In the genomic region with DNA sequence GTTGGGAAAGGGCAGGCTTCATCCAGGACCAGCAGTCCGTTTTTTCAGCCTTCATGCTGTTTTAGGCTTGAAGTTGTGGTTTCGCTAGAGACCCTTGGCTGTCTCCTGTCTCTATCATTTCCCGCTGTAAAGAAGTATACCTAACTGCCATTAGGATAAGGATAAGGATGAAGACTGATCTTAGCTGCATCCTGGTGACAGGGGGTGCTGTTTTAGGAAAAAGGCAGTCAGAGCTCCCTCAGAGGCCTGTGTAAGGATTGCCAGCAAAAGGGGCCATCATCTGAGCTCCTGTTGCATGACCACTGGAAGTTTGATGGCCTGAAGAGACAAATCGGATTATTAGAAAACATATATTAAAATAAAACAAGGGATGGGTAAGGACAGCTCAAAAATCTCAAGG, we compare ENCODE assay signal across 22 cellular contexts.
A peak's percentile ranks its signal among the peaks of the same experiment; 100 is the strongest.
DNase-seq lines count a peak whose midpoint lies in the region; ATAC-seq and TF ChIP-seq lines count a peak whose summit lies in the region.
"Had no signal": no experiment of that assay in that cellular context is flagged by ENCODE, and none has a peak within 500 bp of the region (broad histone marks: within the 10 kb centered on the region; RNA-seq: fewer than 3 reads in every experiment).

No MANE protein-coding gene starts in this region.

- no peak overlapping the region for H3K27ac ChIP-seq in H9 (ENCODE audit: insufficient read length, low read depth, low read length)
- no peak overlapping the region for H3K27ac ChIP-seq in iPS DF 6.9 (ENCODE audit: low read length)
- H3K27ac ChIP-seq in gastroesophageal sphincter: no peak overlapping the region
- no peak overlapping the region for H3K27ac ChIP-seq in tibial nerve

- no peaks in the 10 kb centered on the region for H3K9me3 ChIP-seq in H9 (ENCODE audit: control insufficient read depth, low read depth, low read length)
- H3K9me3 ChIP-seq in iPS DF 6.9 (ENCODE audit: control insufficient read depth, insufficient read depth, low read length): no peaks in the 10 kb centered on the region
- no peaks in the 10 kb centered on the region for H3K9me3 ChIP-seq in gastroesophageal sphincter
- H3K9me3 ChIP-seq in tibial nerve: peaks cover 0 to 18% (median 0%) of the 10 kb centered on the region in 4 donors
- H3K9me3 ChIP-seq: Caco-2 had no signal

- H4K20me1 ChIP-seq in H9 (ENCODE audit: control insufficient read depth, insufficient read depth, insufficient read length): no peaks in the 10 kb centered on the region

- no peak overlapping the region for H4K8ac ChIP-seq in H9 (replicated peaks; ENCODE audit: insufficient read length, low read depth, low read length)

- H2BK5ac ChIP-seq in H9 (ENCODE audit: insufficient read length, low read length): no peak overlapping the region

- no peak overlapping the region for H2BK20ac ChIP-seq in H9 (ENCODE audit: low read depth, low read length, poor library complexity, severe bottlenecking)

- in situ Hi-C loops in SK-MEL-5 (cut with HindIII; ENCODE audit: low pct_unique_long_range_greater_than_20kb, low sequenced_read_pairs): no loop called here

- H3K4me1 ChIP-seq in H9 (ENCODE audit: insufficient read depth, low read length) (no peaks in the 10 kb centered on the region), iPS DF 6.9 (ENCODE audit: control insufficient read depth, insufficient read depth, low read length) (no peaks in the 10 kb centered on the region), gastroesophageal sphincter (no peaks in the 10 kb centered on the region), tibial nerve (no peaks in the 10 kb centered on the region)
- H3K4me1 ChIP-seq: Caco-2 had no signal

- peaks cover 5 to 9% of the 10 kb centered on the region in 2 experiments; a peak in 3 of 4 replicates for H3K4me1 Mint-ChIP-seq in H9

- H2BK120ac ChIP-seq in H9 (ENCODE audit: low read depth, low read length, poor library complexity, severe bottlenecking): no peak overlapping the region

- H3K9me3 Mint-ChIP-seq in H9: peaks cover 0 to 3% of the 10 kb centered on the region in 2 experiments
- H3K9me3 Mint-ChIP-seq: CD8-positive, alpha-beta T cell had no signal

- H3K79me2 ChIP-seq in H9 (ENCODE audit: insufficient read depth, low read length): no peaks in the 10 kb centered on the region

- H3K36me3 Mint-ChIP-seq in H9 (ENCODE audit: insufficient read depth in 1 of 3, low read depth in 3 of 3): peaks cover 0 to 4% (median 0%) of the 10 kb centered on the region in 3 experiments; a peak in 1 of 7 replicates
- H3K36me3 Mint-ChIP-seq: CD8-positive, alpha-beta T cell had no signal

- TF ChIP-seq POLR2A in gastroesophageal sphincter (IDR thresholded peaks at IDR 0.05) (no peak), tibial nerve (IDR thresholded peaks at IDR 0.05) (no peak)

- H3K18ac ChIP-seq in H9 (ENCODE audit: insufficient read length, low read depth, low read length): no peak overlapping the region

- no peak overlapping the region for H3K27ac Mint-ChIP-seq in H9
- H3K27ac Mint-ChIP-seq: CD8-positive, alpha-beta T cell; HFFc6 had no signal

- H3K4me3 ChIP-seq in iPS DF 6.9 (ENCODE audit: low read length): no peak overlapping the region
- no peak overlapping the region for H3K4me3 ChIP-seq in gastroesophageal sphincter
- H3K4me3 ChIP-seq in tibial nerve: no peak overlapping the region

- H3K56ac ChIP-seq in H9 (ENCODE audit: insufficient read length, low read depth, low read length): no peak overlapping the region

- no peak overlapping the region for H3K14ac ChIP-seq in H9 (ENCODE audit: insufficient read depth, low read length)

- no peak overlapping the region for H4K5ac ChIP-seq in H9 (ENCODE audit: insufficient read length, low read depth, low read length)

- no peak for ATAC-seq in HG03175 (IDR thresholded peaks at IDR 0.05; ENCODE audit: unreplicated experiment)
- ATAC-seq in gastroesophageal sphincter: no peak
- ATAC-seq: CD8-positive, alpha-beta T cell; SK-N-SH treated with all-trans-retinoic acid at 6 μM for 48 hours had no signal

- no peak overlapping the region for H3K4me2 ChIP-seq in H9 (ENCODE audit: insufficient read depth, insufficient read length, low read length)

- H3K4me3 Mint-ChIP-seq in H9: no peak overlapping the region
- H3K4me3 Mint-ChIP-seq: CD8-positive, alpha-beta T cell; HFFc6 had no signal

- no peak overlapping the region for H3K9ac ChIP-seq in H9 (ENCODE audit: extremely low read depth, insufficient read length, low read length)

- no peaks in the 10 kb centered on the region; the same call in 1 of the 2 replicates for H3K27me3 Mint-ChIP-seq in H9 (ENCODE audit: low read depth)

- TF ChIP-seq CTCF in H9 (conservative IDR thresholded peaks at IDR 0.05) (peak; percentile 59), gastroesophageal sphincter (IDR thresholded peaks at IDR 0.05) (no peak), tibial nerve (IDR thresholded peaks at IDR 0.05) (no peak)

- no peak for TF ChIP-seq EP300 in gastroesophageal sphincter (IDR thresholded peaks at IDR 0.05)
- no peak for TF ChIP-seq EP300 in tibial nerve (IDR thresholded peaks at IDR 0.05)

- no peak overlapping the region for H3T11ph ChIP-seq in H9 (ENCODE audit: low read length)

- WGBS in H9 (ENCODE audit: extremely low coverage, insufficient read length, low lambda C conversion rate): no CpG with 5 or more reads among the region's 4 CpGs
- WGBS in iPS DF 6.9 (ENCODE audit: insufficient coverage, insufficient read length): no CpG with 5 or more reads among the region's 4 CpGs
- 92 to 100% methylated on average over 2 to 4 of the region's 4 CpGs for WGBS in gastroesophageal sphincter (ENCODE audit: low coverage in 1 of 2), 2 donors
- 88 to 95% methylated on average over 4 of the region's 4 CpGs for WGBS in tibial nerve, 2 donors

- H3K27me3 ChIP-seq in H9 (ENCODE audit: insufficient read depth, low read length): no peaks in the 10 kb centered on the region
- H3K27me3 ChIP-seq in iPS DF 6.9 (ENCODE audit: control insufficient read depth, insufficient read depth, low read length): no peaks in the 10 kb centered on the region
- no peaks in the 10 kb centered on the region for H3K27me3 ChIP-seq in gastroesophageal sphincter
- H3K27me3 ChIP-seq in tibial nerve: no peaks in the 10 kb centered on the region

- H2AFZ ChIP-seq in H9 (ENCODE audit: low read length): no peak overlapping the region

- no peak overlapping the region for H2BK15ac ChIP-seq in H9 (ENCODE audit: low read depth, low read length)

- H3K36me3 ChIP-seq in iPS DF 6.9 (ENCODE audit: control insufficient read depth, insufficient read depth, low read length) (no peaks in the 10 kb centered on the region), gastroesophageal sphincter (no peaks in the 10 kb centered on the region), tibial nerve (no peaks in the 10 kb centered on the region)

- H4K91ac ChIP-seq in H9 (ENCODE audit: insufficient read length, low read depth, low read length): no peak overlapping the region

- no peaks in the 10 kb centered on the region for H3K79me1 ChIP-seq in H9 (ENCODE audit: insufficient read depth, low read depth, low read length, poor library complexity, severe bottlenecking)

- DNase-seq in H9 (peak; percentile 44), SK-MEL-5 (ENCODE audit: low read depth, low spot score) (peak; percentile 23), iPS DF 6.9 (ENCODE audit: low read depth, low spot score) (peak; percentile 9), tibial nerve (ENCODE audit: low spot score in 2 of 2) (no peak), SW 1271 (lab: John Stamatoyannopoulos, UW) (no peak)
- DNase-seq: C1 segment of cervical spinal cord; Caco-2; CD8-positive, alpha-beta T cell; DMS 273 treated with DMSO at 0.1 percent for 48 hours; DMS79; EL; GF-D8; HFFc6; NCI-H1048; NCI-H1417; NCI-H1694 treated with DMSO at 0.1 percent for 48 hours; NCI-H2171 treated with DMSO at 0.1 percent for 48 hours; NCI-H345; NCI-H510A treated with DMSO at 0.1 percent for 48 hours had no signal

- H2AK5ac ChIP-seq in H9 (ENCODE audit: insufficient read length, low read length): no peak overlapping the region

- H3K23me2 ChIP-seq in H9 (ENCODE audit: insufficient read length, low read depth, low read length, poor library complexity, severe bottlenecking): no peaks in the 10 kb centered on the region

- no peak overlapping the region for H3K4ac ChIP-seq in H9 (ENCODE audit: low read depth, low read length)

- no peak overlapping the region for H3K23ac ChIP-seq in H9 (ENCODE audit: insufficient read length, low read depth, low read length)

- no peak overlapping the region for H2BK12ac ChIP-seq in H9 (ENCODE audit: insufficient read length, low read depth, low read length)

Comparison
In these comparisons a context has a peak if more than half of its experiments do, and no peak if none do; other contexts are left out.
1. DNase-seq: peak in H9 (single experiment), SK-MEL-5 (single experiment) and iPS DF 6.9 (single experiment); none in tibial nerve (0 of 2) and SW 1271 (0 of 2).